ENCODE assay signal across 8 cellular contexts in genomic region chr15:63833246-63833696, GRCh38. TPM values are rescaled to one million over a fixed set of nuclear protein-coding genes. Genes with fewer than 3 reads are reported as not detected.
DNase-seq lines count a peak whose midpoint lies in the region; ATAC-seq and TF ChIP-seq lines count a peak whose summit lies in the region.

No MANE protein-coding gene starts in this region.

- TF ChIP-seq CTCF in Caco-2 (IDR thresholded peaks at IDR 0.05; ENCODE audit: insufficient read depth in 1 of 2, low read depth in 1 of 2, low read length in 1 of 2, severe bottlenecking in 1 of 2, unreplicated experiment in 1 of 2), result no peak

- intact Hi-C loops in Caco-2 (cut with micrococcal nuclease; ENCODE audit: unreplicated experiment), result loop anchor here (1.0 kb wide), 1 partner anchor 58 kb away; no protein-coding TSS in a partner anchor

- peaks cover 6% of the 10 kb centered on the region for H3K4me1 Mint-ChIP-seq in Caco-2 (ENCODE audit: low read depth, unreplicated experiment)
- H3K4me1 Mint-ChIP-seq in activated CD4-positive, alpha-beta T cell treated with anti-CD3 and anti-CD28 coated beads, Interleukin-2, amount 10 ng/mL, durations not matched to agents 7 days and 5 days, result peaks cover 51% of the 10 kb centered on the region
- peaks cover 47% of the 10 kb centered on the region for H3K4me1 Mint-ChIP-seq in stimulated activated naive CD8-positive, alpha-beta T cell treated with anti-CD3 and anti-CD28 coated beads, Interleukin-15, amount 100 ng/mL, for 72 hours

- peak overlapping the region; percentile 88 for H3K4me3 Mint-ChIP-seq in Caco-2 (ENCODE audit: unreplicated experiment)
- H3K4me3 Mint-ChIP-seq in activated CD4-positive, alpha-beta T cell treated with anti-CD3 and anti-CD28 coated beads, Interleukin-2, amount 10 ng/mL, durations not matched to agents 7 days and 5 days, result peak overlapping the region; percentile 95
- peak overlapping the region; percentile 89 to 94 for H3K4me3 Mint-ChIP-seq in stimulated activated naive CD8-positive, alpha-beta T cell treated with anti-CD3 and anti-CD28 coated beads, Interleukin-15, amount 100 ng/mL, for 72 hours

- no peaks in the 10 kb centered on the region for H3K9me3 ChIP-seq in Caco-2
- H3K9me3 ChIP-seq in effector memory CD4-positive, alpha-beta T cell (ENCODE audit: control insufficient read depth, low read length), result no peaks in the 10 kb centered on the region
- no peaks in the 10 kb centered on the region for H3K9me3 ChIP-seq in mononuclear cell (ENCODE audit: low read depth, low read length)

- peaks cover 9% of the 10 kb centered on the region for H3K36me3 Mint-ChIP-seq in Caco-2 (ENCODE audit: insufficient read depth, unreplicated experiment)
- peaks cover 7% of the 10 kb centered on the region for H3K36me3 Mint-ChIP-seq in activated CD4-positive, alpha-beta T cell treated with anti-CD3 and anti-CD28 coated beads, Interleukin-2, amount 10 ng/mL, durations not matched to agents 7 days and 5 days (ENCODE audit: low read depth)

- BruUV-seq in Caco-2 (replicated peaks; lab: Mats Ljungman, UMichigan), result no TSS peak

- H3K27me3 ChIP-seq in Caco-2 (replicated peaks; ENCODE audit: control insufficient read depth, insufficient read depth, low read length) (no peaks in the 10 kb centered on the region; the same call in 1 of the 2 replicates), mononuclear cell (ENCODE audit: insufficient read depth, low read length) (no peaks in the 10 kb centered on the region)
- H3K27me3 ChIP-seq in effector memory CD4-positive, alpha-beta T cell (replicated peaks; ENCODE audit: control insufficient read depth, insufficient read depth, low read length, poor library complexity, severe bottlenecking), result no peaks in the 10 kb centered on the region

- peaks cover 2% of the 10 kb centered on the region for H3K27me3 Mint-ChIP-seq in Caco-2 (ENCODE audit: insufficient read depth, unreplicated experiment)
- H3K27me3 Mint-ChIP-seq in activated CD4-positive, alpha-beta T cell treated with anti-CD3 and anti-CD28 coated beads, Interleukin-2, amount 10 ng/mL, durations not matched to agents 7 days and 5 days, result peaks cover 4% of the 10 kb centered on the region
- no peaks in the 10 kb centered on the region for H3K27me3 Mint-ChIP-seq in stimulated activated naive CD8-positive, alpha-beta T cell treated with anti-CD3 and anti-CD28 coated beads, Interleukin-15, amount 100 ng/mL, for 72 hours

- ATAC-seq in GM21526 (IDR thresholded peaks at IDR 0.05; ENCODE audit: low FRiP score, unreplicated experiment), result peak; percentile 26
- ATAC-seq in stimulated activated naive CD8-positive, alpha-beta T cell treated with anti-CD3 and anti-CD28 coated beads, Interleukin-15, amount 100 ng/mL, for 72 hours, result peak; percentile 75

- H3K4me3 ChIP-seq in Caco-2 (ENCODE audit: low read depth, low read length) (peak overlapping the region; percentile 80), mononuclear cell (ENCODE audit: low read length) (peak overlapping the region; percentile 89)
- H3K4me3 ChIP-seq in effector memory CD4-positive, alpha-beta T cell (ENCODE audit: insufficient read depth, low read depth, low read length, poor library complexity, severe bottlenecking), result peak overlapping the region; percentile 96

- peak overlapping the region; percentile 92 for H3K27ac Mint-ChIP-seq in Caco-2 (ENCODE audit: unreplicated experiment)
- H3K27ac Mint-ChIP-seq in activated CD4-positive, alpha-beta T cell treated with anti-CD3 and anti-CD28 coated beads, Interleukin-2, amount 10 ng/mL, durations not matched to agents 7 days and 5 days, result peak overlapping the region; percentile 89
- H3K27ac Mint-ChIP-seq in stimulated activated naive CD8-positive, alpha-beta T cell treated with anti-CD3 and anti-CD28 coated beads, Interleukin-15, amount 100 ng/mL, for 72 hours, result peak overlapping the region; percentile 97 to 99

- no peaks in the 10 kb centered on the region for H3K9me3 Mint-ChIP-seq in Caco-2 (ENCODE audit: unreplicated experiment)
- H3K9me3 Mint-ChIP-seq in activated CD4-positive, alpha-beta T cell treated with anti-CD3 and anti-CD28 coated beads, Interleukin-2, amount 10 ng/mL, durations not matched to agents 7 days and 5 days, result no peaks in the 10 kb centered on the region
- no peaks in the 10 kb centered on the region for H3K9me3 Mint-ChIP-seq in stimulated activated naive CD8-positive, alpha-beta T cell treated with anti-CD3 and anti-CD28 coated beads, Interleukin-15, amount 100 ng/mL, for 72 hours

- POLR2A ChIA-PET in Caco-2 (lab: Charles Lee), result no interaction called here
- POLR2A ChIA-PET in activated CD4-positive, alpha-beta T cell treated with anti-CD3 and anti-CD28 coated beads, Interleukin-2, amount 10 ng/mL, durations not matched to agents 7 days and 5 days (lab: Charles Lee), result interaction anchor here (0.6 kb wide), 1 partner anchor 21 kb away, joined by 4 read pairs; no protein-coding TSS in a partner anchor

- H3K27ac ChIP-seq in effector memory CD4-positive, alpha-beta T cell (ENCODE audit: insufficient read depth, low read length, poor library complexity, severe bottlenecking), result peak overlapping the region; percentile 92

- H3K36me3 ChIP-seq in Caco-2 (ENCODE audit: control insufficient read depth, insufficient read depth, low read length), result no peaks in the 10 kb centered on the region
- H3K36me3 ChIP-seq in effector memory CD4-positive, alpha-beta T cell (ENCODE audit: control insufficient read depth, insufficient read depth, low read length), result no peaks in the 10 kb centered on the region

- CTCF ChIA-PET in Caco-2 (lab: Charles Lee), result interaction anchor here (0.6 to 1.2 kb wide), 2 partner anchors 81 to 239 kb away, joined by 5 read pairs; no protein-coding TSS in a partner anchor
- CTCF ChIA-PET in activated CD4-positive, alpha-beta T cell treated with anti-CD3 and anti-CD28 coated beads, Interleukin-2, amount 10 ng/mL, durations not matched to agents 7 days and 5 days (lab: Charles Lee), result interaction anchor here (0.5 to 1.3 kb wide), 3 partner anchors 14 to 159 kb away, joined by 3 to 4 read pairs (median 3); no protein-coding TSS in a partner anchor

- peaks cover 8% of the 10 kb centered on the region; the same call in 1 of the 2 replicates for H3K4me1 ChIP-seq in Caco-2
- peaks cover 21% of the 10 kb centered on the region for H3K4me1 ChIP-seq in effector memory CD4-positive, alpha-beta T cell (ENCODE audit: control insufficient read depth, insufficient read depth, low read length, poor library complexity, severe bottlenecking)
- peaks cover 23% of the 10 kb centered on the region for H3K4me1 ChIP-seq in mononuclear cell (ENCODE audit: insufficient read depth, low read length)

- DNase-seq in Caco-2, result peak; percentile 39 to 63
- DNase-seq in HuH-7.5 (ENCODE audit: low spot score), result peak; percentile 31
- DNase-seq in activated CD4-positive, alpha-beta T cell treated with anti-CD3 and anti-CD28 coated beads, Interleukin-2, amount 10 ng/mL, durations not matched to agents 7 days and 5 days, result peak; percentile 42
- peak in 2 of 3 donors; percentile 2 to 18 for DNase-seq in effector memory CD4-positive, alpha-beta T cell
- DNase-seq in stimulated activated naive CD8-positive, alpha-beta T cell treated with anti-CD3 and anti-CD28 coated beads, Interleukin-15, amount 100 ng/mL, for 72 hours, result peak; percentile 42 to 63
- DNase-seq in NCI-H128 (lab: John Stamatoyannopoulos, UW; ENCODE audit: unreplicated experiment), result no peak

RNA-seq across cellular contexts. Expression of gene HERC1, which starts 0.5 kb away (rescaled TPM):
- total RNA-seq in Caco-2 (2022) (34.7 and 44.6 TPM in 2 replicates), mononuclear cell (274 TPM)
- total RNA-seq in activated CD4-positive, alpha-beta T cell treated with anti-CD3 and anti-CD28 coated beads, Interleukin-2, amount 10 ng/mL, durations not matched to agents 7 days and 5 days, result 100 to 1,000 TPM; 100 to 105 TPM
